ENCODE assay signal across 27 cellular contexts in genomic region chr7:117530390-117530789, GRCh38. TPM values are rescaled to one million over a fixed set of nuclear protein-coding genes. Genes with fewer than 3 reads are reported as not detected.
DNase-seq lines count a peak whose midpoint lies in the region; ATAC-seq and TF ChIP-seq lines count a peak whose summit lies in the region.
"Had no signal": no experiment of that assay in that cellular context is flagged by ENCODE, and none has a peak within 500 bp of the region (broad histone marks: within the 10 kb centered on the region; RNA-seq: fewer than 3 reads in every experiment).

No MANE protein-coding gene starts in this region.

- dilution Hi-C loops in IMR-90 (cut with HindIII; ENCODE audit: low sequenced_read_pairs, unreplicated experiment), result no loop called here

- no peaks in the 10 kb centered on the region for H3K27me3 Mint-ChIP-seq in activated CD4-positive, alpha-beta T cell treated with anti-CD3 and anti-CD28 coated beads, Interleukin-2, amount 10 ng/mL, durations not matched to agents 7 days and 5 days

- CTCF ChIA-PET in IMR-90 (lab: Yijun Ruan, JAX), result interaction anchor here (0.5 kb wide), 1 partner anchor 625 kb away, joined by 5 read pairs; no protein-coding TSS in a partner anchor
- CTCF ChIA-PET in activated CD4-positive, alpha-beta T cell treated with anti-CD3 and anti-CD28 coated beads, Interleukin-2, amount 10 ng/mL, durations not matched to agents 7 days and 5 days (lab: Charles Lee), result no interaction called here

- no peaks in the 10 kb centered on the region for H3K9me3 Mint-ChIP-seq in activated CD4-positive, alpha-beta T cell treated with anti-CD3 and anti-CD28 coated beads, Interleukin-2, amount 10 ng/mL, durations not matched to agents 7 days and 5 days

- TF ChIP-seq RAD21 in IMR-90 (IDR thresholded peaks at IDR 0.05; ENCODE audit: low read length), result no peak

- H3K4me3 Mint-ChIP-seq in activated CD4-positive, alpha-beta T cell treated with anti-CD3 and anti-CD28 coated beads, Interleukin-2, amount 10 ng/mL, durations not matched to agents 7 days and 5 days, result no peak overlapping the region

- no peaks in the 10 kb centered on the region for H3K79me2 ChIP-seq in DND-41 (ENCODE audit: insufficient read depth, low read length)

- no peak overlapping the region for H2BK15ac ChIP-seq in IMR-90 (ENCODE audit: low read depth, low read length)

- H4K8ac ChIP-seq in IMR-90 (ENCODE audit: low read depth in 2 of 2, low read length in 2 of 2), result no peak overlapping the region

- H3K56ac ChIP-seq in IMR-90 (ENCODE audit: extremely low read depth, insufficient read depth, low read length), result no peak overlapping the region

- TF ChIP-seq POLR2A in IMR-90 (IDR thresholded peaks at IDR 0.05; ENCODE audit: low read depth, low read length), result no peak
- no peak for TF ChIP-seq POLR2A in transverse colon (IDR thresholded peaks at IDR 0.05)

- no peaks in the 10 kb centered on the region for H3K79me1 ChIP-seq in IMR-90 (ENCODE audit: low read depth in 1 of 2, low read length in 2 of 2)

- H3K18ac ChIP-seq in IMR-90 (ENCODE audit: low read depth, low read length), result no peak overlapping the region

- H3K9me3 ChIP-seq in DND-41 (ENCODE audit: insufficient read depth, low read length, severe bottlenecking), result no peaks in the 10 kb centered on the region
- H3K9me3 ChIP-seq in IMR-90 (ENCODE audit: control insufficient read depth, insufficient read depth, low read length), result no peaks in the 10 kb centered on the region
- H3K9me3 ChIP-seq in transverse colon, result no peaks in the 10 kb centered on the region
- H3K9me3 ChIP-seq: SJCRH30 had no signal

- H3K9me1 ChIP-seq in IMR-90 (ENCODE audit: insufficient read depth, low read length), result no peaks in the 10 kb centered on the region

- no peak overlapping the region for H2AK5ac ChIP-seq in IMR-90 (ENCODE audit: low read depth, low read length)

- H4K91ac ChIP-seq in IMR-90 (ENCODE audit: insufficient read depth, low read depth, low read length), result no peak overlapping the region

- H3K4me2 ChIP-seq in DND-41 (ENCODE audit: insufficient read depth, low read length) (no peak overlapping the region), IMR-90 (ENCODE audit: low read depth, low read length) (no peak overlapping the region)
- H3K4me2 ChIP-seq: PC-9 had no signal

- TF ChIP-seq CTCF in DND-41 (IDR thresholded peaks at IDR 0.05; ENCODE audit: borderline replicate concordance, extremely low read depth, low read length, poor library complexity, severe bottlenecking) (no peak), IMR-90 (conservative IDR thresholded peaks at IDR 0.05; ENCODE audit: low read depth, low read length) (no peak), transverse colon (IDR thresholded peaks at IDR 0.05) (no peak)

- H3K4me1 ChIP-seq in DND-41 (ENCODE audit: insufficient read depth, low read length) (peaks cover 14% of the 10 kb centered on the region), IMR-90 (ENCODE audit: control insufficient read depth, insufficient read depth, low read length) (peaks cover 5% of the 10 kb centered on the region; the same call in 1 of the 2 replicates), transverse colon (peaks cover 6 to 40% (median 33%) of the 10 kb centered on the region in 4 donors)
- H3K4me1 ChIP-seq: SJCRH30 had no signal

- in situ Hi-C loops in IMR-90 (cut with MboI; ENCODE audit: low sequenced_read_pairs) (no loop called here), transverse colon (cut with MboI; ENCODE audit: low pct_ligation_motif_present in 1 of 4, low pct_unique_long_range_greater_than_20kb in 1 of 4, low sequenced_read_pairs in 3 of 4) (no loop called here)

- no peak overlapping the region for H2BK120ac ChIP-seq in IMR-90 (ENCODE audit: low read depth, low read length)

- H3K4me3 ChIP-seq in DND-41 (ENCODE audit: low read depth in 1 of 2, low read length in 2 of 2) (no peak overlapping the region), IMR-90 (ENCODE audit: insufficient read depth, low read depth, low read length) (no peak overlapping the region), transverse colon (no peak overlapping the region)
- H3K4me3 ChIP-seq: GM23248, PC-9, SJCRH30 had no signal

- H2BK20ac ChIP-seq in IMR-90 (ENCODE audit: low read depth, low read length), result no peak overlapping the region

- TF ChIP-seq EP300 in transverse colon (IDR thresholded peaks at IDR 0.05; ENCODE audit: low read depth), result no peak

- H4K20me1 ChIP-seq in DND-41 (ENCODE audit: insufficient read depth, low read length) (no peaks in the 10 kb centered on the region), IMR-90 (ENCODE audit: insufficient read depth, low read length) (no peaks in the 10 kb centered on the region)

- H3K27me3 ChIP-seq in DND-41 (ENCODE audit: insufficient read depth, low read length, poor library complexity), result no peaks in the 10 kb centered on the region
- H3K27me3 ChIP-seq in IMR-90 (ENCODE audit: control insufficient read depth, insufficient read depth, low read length), result no peaks in the 10 kb centered on the region
- H3K27me3 ChIP-seq in transverse colon, result no peaks in the 10 kb centered on the region
- H3K27me3 ChIP-seq: SJCRH30 had no signal

- DNase-seq in DND-41, result no peak
- DNase-seq in IMR-90, result peak; percentile 13
- no peak for DNase-seq in transverse colon
- no peak for DNase-seq in stimulated activated CD4-positive, alpha-beta T cell treated with anti-CD3 and anti-CD28 coated beads, Interleukin-4, amount 100 ng/mL, for 4 hours
- no peak for DNase-seq in activated CD4-positive, alpha-beta T cell treated with anti-CD3 and anti-CD28 coated beads, Interleukin-2, amount 10 ng/mL, durations not matched to agents 7 days and 5 days
- no peak for DNase-seq in activated naive CD4-positive, alpha-beta T cell treated with Interleukin-2 at 50 U/mL for 16 hours
- DNase-seq: EL; GDM1; GM23248; H7; Karpas-422; NCI-H1092; NCI-H1436 treated with DMSO at 0.1 percent for 48 hours; NCI-H187 treated with DMSO at 0.1 percent for 48 hours; NCI-H2107; NCI-H446; NCI-H524 treated with DMSO at 0.1 percent for 48 hours; NCI-H82; NK-92 treated with Interleukin-12 subunit alpha and Interleukin-12 subunit beta, amount 100 ng/mL, for 24 hours; PC-9; SJCRH30 had no signal

- ATAC-seq in DND-41 (ENCODE audit: insufficient read depth, low read depth) (no peak), HG02938 (IDR thresholded peaks at IDR 0.05; ENCODE audit: unreplicated experiment) (peak; percentile 62), IMR-90 (ENCODE audit: low read depth) (peak; percentile 27; the same call in 1 of the 2 replicates)
- ATAC-seq: Right ventricle myocardium inferior, SK-N-SH treated with all-trans-retinoic acid at 6 μM for 48 hours had no signal

- POLR2A ChIA-PET in IMR-90 (lab: Charles Lee; ENCODE audit: unreplicated experiment), result no interaction called here
- POLR2A ChIA-PET in activated CD4-positive, alpha-beta T cell treated with anti-CD3 and anti-CD28 coated beads, Interleukin-2, amount 10 ng/mL, durations not matched to agents 7 days and 5 days (lab: Charles Lee), result no interaction called here

- H3K9ac ChIP-seq in DND-41 (ENCODE audit: low read depth, low read length), result no peak overlapping the region
- no peak overlapping the region for H3K9ac ChIP-seq in IMR-90 (ENCODE audit: low read depth, low read length)
- H3K9ac ChIP-seq: GM23248 had no signal

- H2BK5ac ChIP-seq in IMR-90 (ENCODE audit: low read depth, low read length, poor library complexity, severe bottlenecking), result no peak overlapping the region

- H2AK9ac ChIP-seq in IMR-90 (replicated peaks; ENCODE audit: low read depth, low read length, poor library complexity), result no peak overlapping the region

- 0 out of 2 replicates have a peak overlapping the region, but pooled peaks have one; percentile 4 for H2AFZ ChIP-seq in DND-41 (ENCODE audit: low read depth, low read length)
- no peak overlapping the region for H2AFZ ChIP-seq in IMR-90 (replicated peaks; ENCODE audit: low read length, poor library complexity)
- H2AFZ ChIP-seq: GM23248, PC-9 had no signal

- no peak overlapping the region for H4K5ac ChIP-seq in IMR-90 (ENCODE audit: low read depth, low read length)

- intact Hi-C loops in IMR-90 (cut with micrococcal nuclease) (no loop called here), transverse colon (cut with DNase I; ENCODE audit: low total_unique reads) (no loop called here)

- no peaks in the 10 kb centered on the region for H3K36me3 ChIP-seq in DND-41 (ENCODE audit: insufficient read depth, low read length)
- H3K36me3 ChIP-seq in IMR-90 (ENCODE audit: control insufficient read depth, insufficient read depth, low read length), result no peaks in the 10 kb centered on the region
- H3K36me3 ChIP-seq in transverse colon, result no peaks in the 10 kb centered on the region
- H3K36me3 ChIP-seq: SJCRH30 had no signal

- BruUV-seq in IMR-90 (replicated peaks; lab: Mats Ljungman, UMichigan), result no TSS peak

- no peak overlapping the region for H3K23ac ChIP-seq in IMR-90 (ENCODE audit: low read depth, low read length)

- no peaks in the 10 kb centered on the region for H3K4me1 Mint-ChIP-seq in activated CD4-positive, alpha-beta T cell treated with anti-CD3 and anti-CD28 coated beads, Interleukin-2, amount 10 ng/mL, durations not matched to agents 7 days and 5 days

- H3K4ac ChIP-seq in IMR-90 (ENCODE audit: low read depth, low read length), result no peak overlapping the region

- H3K27ac ChIP-seq in DND-41 (ENCODE audit: low read length) (no peak overlapping the region), IMR-90 (ENCODE audit: insufficient read depth, low read length) (no peak overlapping the region), transverse colon (peak overlapping the region; percentile 42 to 59 (median 53))
- H3K27ac ChIP-seq: GM23248, PC-9, SJCRH30 had no signal

- no peak overlapping the region for H3K27ac Mint-ChIP-seq in activated CD4-positive, alpha-beta T cell treated with anti-CD3 and anti-CD28 coated beads, Interleukin-2, amount 10 ng/mL, durations not matched to agents 7 days and 5 days

- no peaks in the 10 kb centered on the region for H3K36me3 Mint-ChIP-seq in activated CD4-positive, alpha-beta T cell treated with anti-CD3 and anti-CD28 coated beads, Interleukin-2, amount 10 ng/mL, durations not matched to agents 7 days and 5 days (ENCODE audit: low read depth)

- no peak overlapping the region for H3K14ac ChIP-seq in IMR-90 (replicated peaks; ENCODE audit: low read depth, low read length)

TF ChIP-seq in IMR-90, 13 proteins besides CTCF, POLR2A, EP300 and RAD21 (continues in another document):
- TF ChIP-seq MAZ (IDR thresholded peaks at IDR 0.05; ENCODE audit: borderline replicate concordance, low read depth, low read length) (no peak), CHD1 (IDR thresholded peaks at IDR 0.05; ENCODE audit: low read depth, low read length) (no peak)

RNA-seq across cellular contexts. Expression of gene CFTR, which starts 50.6 kb away (rescaled TPM):
- total RNA-seq in IMR-90 (2012; rRNA removed), result under 0.01 and 0.18 TPM in 2 replicates
- polyA plus RNA-seq in IMR-90 (2012; rRNA removed), result 0.21 TPM in 1 of 2 replicates, not detected in the other
- 0.09 TPM in 1 of 2 replicates, not detected in the other for polyA plus RNA-seq in IMR-90 (2012; cell fraction: cytosol; rRNA removed)
- polyA plus RNA-seq in IMR-90 (2012; cell fraction: nucleus; rRNA removed; ENCODE audit: low replicate concordance), result 0.01 and 0.50 TPM in 2 replicates
- total RNA-seq in transverse colon, result 100 to 1,000 TPM in 2 of 4 donors, 10 to 100 TPM in 2; 43.0 to 176 (median 76.6) TPM
- not detected for total RNA-seq in activated CD4-positive, alpha-beta T cell treated with anti-CD3 and anti-CD28 coated beads, Interleukin-2, amount 10 ng/mL, durations not matched to agents 7 days and 5 days
- total RNA-seq: A172, GM23248, PC-9, RPMI7951, SJCRH30 had no signal
- polyA plus RNA-seq: BJ, GM23248 had no signal

Comparison
In these comparisons a context has a peak if more than half of its experiments do, and no peak if none do; other contexts are left out.
1. H3K27ac ChIP-seq: peak in transverse colon (4 of 4); none in DND-41 (single experiment) and IMR-90 (single experiment).
2. RNA of gene CFTR, which starts 50.6 kb away (total RNA-seq): 43.0 to 176 TPM in transverse colon; under 0.01 to 0.18 TPM in IMR-90 and not detected in activated CD4-positive, alpha-beta T cell treated with anti-CD3 and anti-CD28 coated beads, Interleukin-2, amount 10 ng/mL, durations not matched to agents 7 days and 5 days; every median in the first group is over 10 times any median in the second.